Comparison of ENCODE assay signal across 21 cellular contexts in genomic region chr9:136761545-136761981, GRCh38. TPM values are rescaled to one million over a fixed set of nuclear protein-coding genes. Genes with fewer than 3 reads are reported as not detected.
"Had no signal": no experiment of that assay in that cellular context is flagged by ENCODE, and none has a peak within 500 bp of the region (broad histone marks: within the 10 kb centered on the region; RNA-seq: fewer than 3 reads in every experiment).

No MANE protein-coding gene starts in this region.

- H3K36me3 Mint-ChIP-seq: activated naive CD4-positive, alpha-beta T cell treated with anti-CD3 and anti-CD28 coated beads, Interleukin-2, amount 10 ng/mL, durations not matched to agents 7 days and 5 days; memory B cell; naive B cell had no signal

- H3K4me3 Mint-ChIP-seq: activated CD4-positive, alpha-beta memory T cell treated with anti-CD3 and anti-CD28 coated beads, Interleukin-2, amount 10 ng/mL, durations not matched to agents 7 days and 5 days; activated naive CD4-positive, alpha-beta T cell treated with anti-CD3 and anti-CD28 coated beads, Interleukin-2, amount 10 ng/mL, durations not matched to agents 7 days and 5 days; activated naive CD8-positive, alpha-beta T cell treated with anti-CD3 and anti-CD28 coated beads, Interleukin-2, amount 50 U/mL, for 24 hours; activated T-helper 17 cell treated with anti-CD3 and anti-CD28 coated beads, Interleukin-2, amount 50 U/mL, for 72 hours; memory B cell; neural crest cell had no signal

- H3K9me3 ChIP-seq: ascending aorta, left ventricle myocardium inferior, ovary, thyroid gland had no signal

- H3K27ac ChIP-seq: ascending aorta, left ventricle myocardium inferior, ovary, thyroid gland had no signal

- ATAC-seq: activated naive CD8-positive, alpha-beta T cell treated with anti-CD3 and anti-CD28 coated beads, Interleukin-2, amount 50 U/mL, for 24 hours; sciatic nerve had no signal

- FAIRE-seq: endometrium had no signal

- H3K4me1 ChIP-seq: ascending aorta had no signal

- H3K27me3 ChIP-seq: ascending aorta, ovary, thyroid gland had no signal

- H3K27me3 Mint-ChIP-seq: activated CD4-positive, alpha-beta memory T cell treated with anti-CD3 and anti-CD28 coated beads, Interleukin-2, amount 10 ng/mL, durations not matched to agents 7 days and 5 days; memory B cell; naive B cell had no signal

- H3K36me3 ChIP-seq: ascending aorta, left ventricle myocardium inferior, ovary, thyroid gland had no signal

- H3K27ac Mint-ChIP-seq: activated CD4-positive, alpha-beta memory T cell treated with anti-CD3 and anti-CD28 coated beads, Interleukin-2, amount 10 ng/mL, durations not matched to agents 7 days and 5 days; activated naive CD4-positive, alpha-beta T cell treated with anti-CD3 and anti-CD28 coated beads, Interleukin-2, amount 10 ng/mL, durations not matched to agents 7 days and 5 days; activated naive CD8-positive, alpha-beta T cell treated with anti-CD3 and anti-CD28 coated beads, Interleukin-2, amount 50 U/mL, for 24 hours; activated T-helper 17 cell treated with anti-CD3 and anti-CD28 coated beads, Interleukin-2, amount 50 U/mL, for 72 hours; memory B cell had no signal

- H3K9me3 Mint-ChIP-seq: activated CD4-positive, alpha-beta memory T cell treated with anti-CD3 and anti-CD28 coated beads, Interleukin-2, amount 10 ng/mL, durations not matched to agents 7 days and 5 days; activated naive CD4-positive, alpha-beta T cell treated with anti-CD3 and anti-CD28 coated beads, Interleukin-2, amount 10 ng/mL, durations not matched to agents 7 days and 5 days; activated naive CD8-positive, alpha-beta T cell treated with anti-CD3 and anti-CD28 coated beads, Interleukin-2, amount 50 U/mL, for 24 hours; activated T-helper 17 cell treated with anti-CD3 and anti-CD28 coated beads, Interleukin-2, amount 50 U/mL, for 72 hours; memory B cell; naive B cell; neural crest cell had no signal

- H3K4me3 ChIP-seq: ascending aorta, left ventricle myocardium inferior, ovary, thyroid gland had no signal

- DNase-seq: activated CD4-positive, CD25-positive, alpha-beta regulatory T cell; activated T-cell treated with anti-CD3 and anti-CD28 coated beads, Interleukin-2, amount 50 U/mL, for 1 hour; cortex of kidney; left ventricle myocardium inferior; naive B cell; stimulated activated naive CD4-positive, alpha-beta T cell; T-helper 1 cell; T-helper 9 cell had no signal

RNA-seq across cellular contexts. Expression of gene LCN15, which starts 2.8 kb away (rescaled TPM):
- total RNA-seq: activated CD4-positive, alpha-beta memory T cell treated with anti-CD3 and anti-CD28 coated beads, Interleukin-2, amount 10 ng/mL, durations not matched to agents 7 days and 5 days; activated T-helper 17 cell treated with anti-CD3 and anti-CD28 coated beads, Interleukin-2, amount 50 U/mL, for 72 hours; ascending aorta; mononuclear cell; neural crest cell; ovary; sciatic nerve; thyroid gland; urinary bladder had no signal
- polyA plus RNA-seq: ovary, urinary bladder had no signal

RNA-seq across cellular contexts. Expression of gene LCN8, which starts 3.5 kb away (rescaled TPM):
- total RNA-seq: activated CD4-positive, alpha-beta memory T cell treated with anti-CD3 and anti-CD28 coated beads, Interleukin-2, amount 10 ng/mL, durations not matched to agents 7 days and 5 days; activated T-helper 17 cell treated with anti-CD3 and anti-CD28 coated beads, Interleukin-2, amount 50 U/mL, for 72 hours; ascending aorta; left ventricle myocardium inferior; mononuclear cell; neural crest cell; sciatic nerve; urinary bladder had no signal
- polyA plus RNA-seq: urinary bladder had no signal

RNA-seq across cellular contexts. Expression of gene LCN6, which starts 13.2 kb away (rescaled TPM):
- total RNA-seq: activated T-helper 17 cell treated with anti-CD3 and anti-CD28 coated beads, Interleukin-2, amount 50 U/mL, for 72 hours; mononuclear cell; neural crest cell; urinary bladder had no signal

RNA-seq across cellular contexts. Expression of gene LCN10, which starts 18.8 kb away (rescaled TPM):
- total RNA-seq: activated CD4-positive, alpha-beta memory T cell treated with anti-CD3 and anti-CD28 coated beads, Interleukin-2, amount 10 ng/mL, durations not matched to agents 7 days and 5 days; mononuclear cell; neural crest cell; urinary bladder had no signal
